ENCODE assay signal across 7 cellular contexts in genomic region chrX:151397741-151398070, GRCh38. TPM values are rescaled to one million over a fixed set of nuclear protein-coding genes. Genes with fewer than 3 reads are reported as not detected.
DNase-seq lines count a peak whose midpoint lies in the region; ATAC-seq and TF ChIP-seq lines count a peak whose summit lies in the region.

No MANE protein-coding gene starts in this region.

- H3K27me3 ChIP-seq in HUES48 (ENCODE audit: control insufficient read depth, insufficient read depth, low read length) = no peaks in the 10 kb centered on the region
- no peaks in the 10 kb centered on the region for H3K27me3 ChIP-seq in mesenchymal stem cell (ENCODE audit: control insufficient read depth in 1 of 2, insufficient read depth in 1 of 2, low read length in 2 of 2)

- no peak overlapping the region for H2BK12ac ChIP-seq in mesenchymal stem cell (ENCODE audit: low read length in 2 of 2)

- H4K91ac ChIP-seq in mesenchymal stem cell (ENCODE audit: low read length) = no peak overlapping the region

- H3K18ac ChIP-seq in mesenchymal stem cell (ENCODE audit: low read depth in 1 of 2, low read length in 2 of 2) = no peak overlapping the region

- H2AFZ ChIP-seq in mesenchymal stem cell (ENCODE audit: low read depth, low read length) = no peak overlapping the region

- H3K79me1 ChIP-seq in mesenchymal stem cell (replicated peaks; ENCODE audit: low read length, poor library complexity, severe bottlenecking) = no peaks in the 10 kb centered on the region

- H3K9ac ChIP-seq in HUES48 (ENCODE audit: low read depth, low read length) = peak overlapping the region; percentile 91
- H3K9ac ChIP-seq in mesenchymal stem cell (ENCODE audit: low read length) = peak overlapping the region; percentile 98

- no peak overlapping the region for H2AK5ac ChIP-seq in mesenchymal stem cell (ENCODE audit: low read length, severe bottlenecking)

- H3K36me3 ChIP-seq in HUES48 (ENCODE audit: control insufficient read depth, insufficient read depth, low read length) (no peaks in the 10 kb centered on the region), mesenchymal stem cell (ENCODE audit: control insufficient read depth in 1 of 2, insufficient read depth in 2 of 2, low read depth in 1 of 2, low read length in 2 of 2) (no peaks in the 10 kb centered on the region)

- H3K4ac ChIP-seq in mesenchymal stem cell (ENCODE audit: low read depth in 1 of 2, low read length in 2 of 2) = no peak overlapping the region

- H3K14ac ChIP-seq in mesenchymal stem cell (ENCODE audit: low read length in 2 of 2) = no peak overlapping the region

- TF ChIP-seq CTCF in astrocyte of the cerebellum (IDR thresholded peaks at IDR 0.05; ENCODE audit: low read depth, low read length, missing control alignments) = no peak

- no CpG with 5 or more reads among the region's 2 CpGs for WGBS in mesenchymal stem cell

- DNase-seq in astrocyte of the cerebellum (ENCODE audit: low read depth) (no peak), mesenchymal stem cell (no peak), NCI-H146 (lab: John Stamatoyannopoulos, UW) (no peak), NCI-H1694 (lab: John Stamatoyannopoulos, UW) (no peak)

- H2BK120ac ChIP-seq in mesenchymal stem cell (ENCODE audit: low read depth, low read length) = no peak overlapping the region

- peak overlapping the region; percentile 89 for H3K4me3 ChIP-seq in HUES48 (ENCODE audit: low read depth, low read length)
- H3K4me3 ChIP-seq in astrocyte of the cerebellum (ENCODE audit: low read depth, low read length) = peak overlapping the region; percentile 81
- peak overlapping the region; percentile 87 to 90 for H3K4me3 ChIP-seq in mesenchymal stem cell (ENCODE audit: insufficient read depth in 1 of 2, low read depth in 1 of 2, low read length in 2 of 2)

- no peak overlapping the region for H2BK15ac ChIP-seq in mesenchymal stem cell (ENCODE audit: low read depth, poor library complexity, severe bottlenecking)

- H4K8ac ChIP-seq in mesenchymal stem cell (ENCODE audit: low read length) = no peak overlapping the region

- H3K4me2 ChIP-seq in mesenchymal stem cell (ENCODE audit: low read length, poor library complexity, severe bottlenecking) = peak overlapping the region; percentile 74

- H3K27ac ChIP-seq in HUES48 (ENCODE audit: low read depth, low read length) (peak overlapping the region; percentile 93), mesenchymal stem cell (ENCODE audit: low read length, poor library complexity, severe bottlenecking) (peak overlapping the region; percentile 41)

- peak; percentile 13 for ATAC-seq in GM18870 (IDR thresholded peaks at IDR 0.05; ENCODE audit: unreplicated experiment)
- no peak for ATAC-seq in HG02970 (IDR thresholded peaks at IDR 0.05; ENCODE audit: low FRiP score, unreplicated experiment)

- in situ Hi-C loops in astrocyte of the cerebellum (cut with HindIII; ENCODE audit: low sequenced_read_pairs) = no loop called here

- H3K9me3 ChIP-seq in HUES48 (ENCODE audit: control insufficient read depth, insufficient read depth, low read length) (no peaks in the 10 kb centered on the region; the same call in 1 of the 2 replicates), mesenchymal stem cell (ENCODE audit: control insufficient read depth, low read length) (no peaks in the 10 kb centered on the region)

- no peak overlapping the region for H3K23ac ChIP-seq in mesenchymal stem cell (ENCODE audit: low read length in 2 of 2)

- no peaks in the 10 kb centered on the region for H3K4me1 ChIP-seq in HUES48 (ENCODE audit: control insufficient read depth, insufficient read depth, low read length)
- H3K4me1 ChIP-seq in mesenchymal stem cell (ENCODE audit: control insufficient read depth, insufficient read depth, low read depth, low read length) = no peaks in the 10 kb centered on the region

- peak overlapping the region; percentile 76 for H2BK5ac ChIP-seq in mesenchymal stem cell (ENCODE audit: low read depth, low read length, poor library complexity, severe bottlenecking)

RNA-seq across cellular contexts. Expression of gene VMA21, which starts 0.7 kb away (rescaled TPM):
- polyA plus RNA-seq in mesenchymal stem cell (2013, experiment 1 of 2) = 18.6 TPM
- 19.4 TPM for polyA plus RNA-seq in mesenchymal stem cell (2013, experiment 2 of 2)
